8 cellular contexts compared by ENCODE assay signal in the genomic region with DNA sequence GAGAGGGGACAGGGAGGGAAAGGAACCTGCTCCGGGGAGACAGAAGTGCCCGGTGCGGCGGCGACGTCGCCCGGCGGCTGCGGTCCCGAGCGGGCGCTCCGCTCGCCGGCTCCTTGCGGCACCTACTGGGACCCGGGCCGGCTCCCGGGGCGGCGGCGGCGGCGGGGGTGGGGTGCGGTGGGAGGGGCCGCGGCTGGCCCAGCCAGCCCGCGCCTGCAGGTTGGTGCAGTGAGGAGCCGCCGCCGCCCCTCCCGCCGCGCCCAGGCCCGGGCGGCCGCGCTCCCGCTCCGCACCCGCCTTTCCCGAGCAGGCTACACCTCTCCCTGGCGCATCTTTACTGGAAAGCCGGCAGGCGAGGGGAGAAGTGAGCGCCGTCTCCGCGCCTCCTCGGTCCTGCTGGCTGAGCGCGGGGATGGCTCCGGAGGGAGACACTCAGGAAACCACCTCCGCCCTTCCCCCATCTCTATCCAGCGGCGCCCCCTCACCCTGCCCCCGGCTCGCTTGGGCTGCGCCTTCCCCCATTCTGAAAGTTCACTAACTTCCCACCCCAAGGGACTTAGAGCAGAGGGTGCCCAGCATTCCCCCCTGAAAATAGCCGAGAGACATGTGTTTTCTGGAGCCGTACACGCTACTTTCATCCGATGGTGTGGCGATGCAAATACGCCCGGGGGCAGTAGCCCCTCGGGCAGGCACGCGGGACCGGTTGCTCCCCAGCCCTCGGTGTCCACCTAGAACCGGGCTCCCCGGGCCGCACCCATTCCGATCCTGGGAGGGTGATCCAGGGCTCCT. TPM values are rescaled to one million over a fixed set of nuclear protein-coding genes. Genes with fewer than 3 reads are reported as not detected.
A peak's percentile ranks its signal among the peaks of the same experiment; 100 is the strongest.
DNase-seq lines count a peak whose midpoint lies in the region; ATAC-seq and TF ChIP-seq lines count a peak whose summit lies in the region.

Gene PLD5, minus strand, starts transcription at position 127 of the 789 bp plus-strand sequence.

- peaks cover 5% of the 10 kb centered on the region; the same call in 1 of the 2 replicates for H3K27me3 ChIP-seq in SJCRH30

- H3K36me3 Mint-ChIP-seq in activated CD4-positive, alpha-beta T cell treated with anti-CD3 and anti-CD28 coated beads, Interleukin-2, amount 10 ng/mL, durations not matched to agents 7 days and 5 days (ENCODE audit: low read depth), result no peaks in the 10 kb centered on the region

- H3K4me3 ChIP-seq in SJCRH30 (peak within 1 kb of the TSS; percentile 53), fibroblast of mammary gland (ENCODE audit: control insufficient read depth, low read depth, low read length) (peak within 1 kb of the TSS; percentile 39)

- intact Hi-C loops in posterior cingulate gyrus (cut with DNase I), result no loop called here

- peaks cover 10% of the 10 kb centered on the region for H3K4me1 Mint-ChIP-seq in activated CD4-positive, alpha-beta T cell treated with anti-CD3 and anti-CD28 coated beads, Interleukin-2, amount 10 ng/mL, durations not matched to agents 7 days and 5 days

- no peaks in the 10 kb centered on the region for H3K36me3 ChIP-seq in SJCRH30

- DNase-seq in activated CD4-positive, alpha-beta T cell treated with anti-CD3 and anti-CD28 coated beads, Interleukin-2, amount 10 ng/mL, durations not matched to agents 7 days and 5 days, result no peak
- no peak for DNase-seq in activated CD4-positive, alpha-beta T cell treated with anti-CD3 and anti-CD28 coated beads for 4 hours
- DNase-seq in SJCRH30 (peak; percentile 11 to 28), fibroblast of mammary gland (ENCODE audit: low read depth) (no peak), posterior cingulate gyrus (peak in 9 of 10 donors; percentile 16 to 90 (median 38)), AML-193 (lab: John Stamatoyannopoulos, UW) (no peak)

- CTCF ChIA-PET in activated CD4-positive, alpha-beta T cell treated with anti-CD3 and anti-CD28 coated beads, Interleukin-2, amount 10 ng/mL, durations not matched to agents 7 days and 5 days (lab: Charles Lee), result no interaction called here

- H3K27ac Mint-ChIP-seq in activated CD4-positive, alpha-beta T cell treated with anti-CD3 and anti-CD28 coated beads, Interleukin-2, amount 10 ng/mL, durations not matched to agents 7 days and 5 days, result no peak within 1 kb of the TSS

- H3K9me3 Mint-ChIP-seq in activated CD4-positive, alpha-beta T cell treated with anti-CD3 and anti-CD28 coated beads, Interleukin-2, amount 10 ng/mL, durations not matched to agents 7 days and 5 days, result no peaks in the 10 kb centered on the region

- no peak for ATAC-seq in HG03378 (IDR thresholded peaks at IDR 0.05; ENCODE audit: unreplicated experiment)
- no peak for ATAC-seq in HG02973 (IDR thresholded peaks at IDR 0.05; ENCODE audit: unreplicated experiment)

- H3K27ac ChIP-seq in SJCRH30, result no peak within 1 kb of the TSS

- POLR2A ChIA-PET in activated CD4-positive, alpha-beta T cell treated with anti-CD3 and anti-CD28 coated beads, Interleukin-2, amount 10 ng/mL, durations not matched to agents 7 days and 5 days (lab: Charles Lee), result no interaction called here

- no peaks in the 10 kb centered on the region for H3K4me1 ChIP-seq in SJCRH30

- H3K9me3 ChIP-seq in SJCRH30 (replicated peaks), result no peaks in the 10 kb centered on the region

- H3K4me3 Mint-ChIP-seq in activated CD4-positive, alpha-beta T cell treated with anti-CD3 and anti-CD28 coated beads, Interleukin-2, amount 10 ng/mL, durations not matched to agents 7 days and 5 days, result peak within 1 kb of the TSS; percentile 44

- TF ChIP-seq CTCF in fibroblast of mammary gland (conservative IDR thresholded peaks at IDR 0.05; ENCODE audit: control insufficient read depth, insufficient read depth, low read depth, low read length), result no peak

- peaks cover 49% of the 10 kb centered on the region for H3K27me3 Mint-ChIP-seq in activated CD4-positive, alpha-beta T cell treated with anti-CD3 and anti-CD28 coated beads, Interleukin-2, amount 10 ng/mL, durations not matched to agents 7 days and 5 days

RNA-seq across cellular contexts. Expression of gene PLD5, which starts in this region (rescaled TPM):
- not detected for total RNA-seq in activated CD4-positive, alpha-beta T cell treated with anti-CD3 and anti-CD28 coated beads, Interleukin-2, amount 10 ng/mL, durations not matched to agents 7 days and 5 days
- total RNA-seq in SJCRH30 (2014; rRNA removed; shearing (Covaris generic)), result 1.7 and 2.6 TPM in 2 replicates

Comparison
In these comparisons a context has a peak if more than half of its experiments do, and no peak if none do; other contexts are left out.
1. DNase-seq: peak in SJCRH30 (2 of 2) and posterior cingulate gyrus (9 of 10); none in activated CD4-positive, alpha-beta T cell treated with anti-CD3 and anti-CD28 coated beads, Interleukin-2, amount 10 ng/mL, durations not matched to agents 7 days and 5 days (single experiment), activated CD4-positive, alpha-beta T cell treated with anti-CD3 and anti-CD28 coated beads for 4 hours (0 of 2), fibroblast of mammary gland (single experiment) and AML-193 (0 of 2).